14 cellular contexts compared by ENCODE assay signal in the genomic region with DNA sequence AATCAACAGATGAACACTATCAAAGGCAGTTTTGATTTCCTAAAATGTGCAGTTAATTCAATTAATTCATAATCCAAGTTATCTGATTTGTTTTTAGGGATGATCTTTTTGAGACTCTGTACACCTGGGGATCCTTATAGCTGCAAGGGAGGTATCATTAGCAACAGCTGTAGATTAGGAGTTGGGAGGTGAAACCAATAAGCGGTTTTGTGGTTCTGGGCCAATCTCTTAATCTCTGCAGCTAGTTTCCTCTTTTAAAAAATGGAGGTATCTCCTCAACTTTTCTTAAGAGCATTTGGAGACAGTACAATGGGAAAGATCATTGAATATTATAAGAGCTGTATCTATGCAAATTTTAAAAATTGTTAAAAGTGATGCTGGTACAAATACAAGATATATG.
DNase-seq lines count a peak whose midpoint lies in the region; ATAC-seq and TF ChIP-seq lines count a peak whose summit lies in the region.
"Had no signal": no experiment of that assay in that cellular context is flagged by ENCODE, and none has a peak within 500 bp of the region (broad histone marks: within the 10 kb centered on the region; RNA-seq: fewer than 3 reads in every experiment).

No MANE protein-coding gene starts in this region.

- no peaks in the 10 kb centered on the region for H3K27me3 ChIP-seq in SJCRH30

- ATAC-seq in GM18508 (IDR thresholded peaks at IDR 0.05; ENCODE audit: insufficient read depth, unreplicated experiment) (peak; percentile 60), GM21390 (IDR thresholded peaks at IDR 0.05; ENCODE audit: unreplicated experiment) (peak; percentile 73), HG03060 (IDR thresholded peaks at IDR 0.05; ENCODE audit: low read depth, unreplicated experiment) (peak; percentile 64)
- ATAC-seq: right cardiac atrium had no signal

- DNase-seq in NB4 (ENCODE audit: low read depth) = peak; percentile 23
- no peak for DNase-seq in SJCRH30
- DNase-seq in anterior cingulate cortex (lab: John Stamatoyannopoulos, UW) = no peak
- no peak for DNase-seq in NCI-H524 (lab: John Stamatoyannopoulos, UW)
- DNase-seq in substantia nigra (lab: John Stamatoyannopoulos, UW) = no peak
- DNase-seq: activated CD4-positive, alpha-beta T cell treated with anti-CD3 and anti-CD28 coated beads, Interleukin-2, amount 10 ng/mL, durations not matched to agents 24 days and 14 days; AML-193; dermis blood vessel endothelial cell; glutamatergic neuron; right cardiac atrium had no signal

- no peak overlapping the region for H3K27ac ChIP-seq in SJCRH30
- H3K27ac ChIP-seq in substantia nigra (ENCODE audit: low read depth, low read length, poor library complexity, severe bottlenecking) = no peak overlapping the region
- H3K27ac ChIP-seq: SK-N-MC had no signal

- H3K36me3 ChIP-seq in SJCRH30 = no peaks in the 10 kb centered on the region

- TF ChIP-seq POLR2A in NB4 (IDR thresholded peaks at IDR 0.05; ENCODE audit: extremely low read depth, insufficient read length) = no peak

- no peaks in the 10 kb centered on the region for H3K9me3 ChIP-seq in SJCRH30 (replicated peaks)

- H3K4me3 ChIP-seq in NB4 (ENCODE audit: low read depth, low read length) = no peak overlapping the region
- no peak overlapping the region for H3K4me3 ChIP-seq in SJCRH30
- H3K4me3 ChIP-seq: SK-N-MC had no signal

- TF ChIP-seq CTCF in NB4 (IDR thresholded peaks at IDR 0.05; ENCODE audit: low read depth, low read length) = no peak

- no peaks in the 10 kb centered on the region for H3K4me1 ChIP-seq in SJCRH30
